Comparison of ENCODE assay signal across 8 cellular contexts in genomic region chr4:77820836-77821561, GRCh38. TPM values are rescaled to one million over a fixed set of nuclear protein-coding genes. Genes with fewer than 3 reads are reported as not detected.
A peak's percentile ranks its signal among the peaks of the same experiment; 100 is the strongest.
DNase-seq lines count a peak whose midpoint lies in the region; ATAC-seq, FAIRE-seq and TF ChIP-seq lines count a peak whose summit lies in the region.

No MANE protein-coding gene starts in this region.

- H3K4me2 ChIP-seq in keratinocyte (ENCODE audit: control insufficient read depth, extremely low read depth, insufficient read depth, low read depth, low read length): peak overlapping the region; percentile 87

- peaks cover 0 to 6% (median 0%) of the 10 kb centered on the region in 7 donors for H3K9me3 Mint-ChIP-seq in CD4-positive, CD25-positive, alpha-beta regulatory T cell

- H3K36me3 Mint-ChIP-seq in CD4-positive, CD25-positive, alpha-beta regulatory T cell: peaks cover 11% of the 10 kb centered on the region

- intact Hi-C loops in adrenal gland (cut with DNase I): loop anchor here in 1 of 2 donors (10.0 kb wide), 1 partner anchor 196 kb away; no protein-coding TSS in a partner anchor

- TF ChIP-seq POLR2A in adrenal gland (IDR thresholded peaks at IDR 0.05): no peak

- H3K27ac Mint-ChIP-seq in CD4-positive, CD25-positive, alpha-beta regulatory T cell: peak overlapping the region; percentile 97 to 100 (median 99)

- H3K9me1 ChIP-seq in keratinocyte (ENCODE audit: control insufficient read depth, extremely low read depth, insufficient read depth, low read length): no peaks in the 10 kb centered on the region

- no peaks in the 10 kb centered on the region for H3K9me3 ChIP-seq in CD4-positive, CD25-positive, alpha-beta regulatory T cell (ENCODE audit: control insufficient read depth in 2 of 2, low read length in 2 of 2)
- no peaks in the 10 kb centered on the region for H3K9me3 ChIP-seq in HUES6 (ENCODE audit: control insufficient read depth, insufficient read depth, low read depth, low read length)
- H3K9me3 ChIP-seq in adrenal gland (replicated peaks in 1 of 3): no peaks in the 10 kb centered on the region
- H3K9me3 ChIP-seq in keratinocyte (ENCODE audit: control insufficient read depth, low read depth, low read length): no peaks in the 10 kb centered on the region

- no peaks in the 10 kb centered on the region for H3K36me3 ChIP-seq in CD4-positive, CD25-positive, alpha-beta regulatory T cell (ENCODE audit: control insufficient read depth, insufficient read depth, low read length)
- H3K36me3 ChIP-seq in HUES6 (ENCODE audit: control insufficient read depth, insufficient read depth, low read length) (no peaks in the 10 kb centered on the region), adrenal gland (replicated peaks in 1 of 2) (no peaks in the 10 kb centered on the region), keratinocyte (ENCODE audit: control insufficient read depth in 2 of 2, extremely low read depth in 1 of 2, insufficient read depth in 2 of 2, low read length in 2 of 2) (no peaks in the 10 kb centered on the region)

- H3K27me3 ChIP-seq in CD4-positive, CD25-positive, alpha-beta regulatory T cell (ENCODE audit: control insufficient read depth, insufficient read depth, low read length): no peaks in the 10 kb centered on the region
- H3K27me3 ChIP-seq in HUES6 (ENCODE audit: control insufficient read depth, insufficient read depth, low read length) (no peaks in the 10 kb centered on the region; the same call in 1 of the 2 replicates), adrenal gland (no peaks in the 10 kb centered on the region), keratinocyte (ENCODE audit: control insufficient read depth, extremely low read depth, insufficient read depth, low read length) (no peaks in the 10 kb centered on the region)

- peak overlapping the region; percentile 94 for H3K4me3 ChIP-seq in CD4-positive, CD25-positive, alpha-beta regulatory T cell (ENCODE audit: low read depth, low read length)
- H3K4me3 ChIP-seq in HUES6 (ENCODE audit: low read depth, low read length) (peak overlapping the region; percentile 100), adrenal gland (peak overlapping the region in 3 of 4 donors; percentile 21 to 96 (median 81)), keratinocyte (ENCODE audit: control insufficient read depth in 2 of 3, extremely low read depth in 1 of 3, insufficient read depth in 2 of 3, low read depth in 1 of 3, low read length in 3 of 3) (peak overlapping the region; percentile 82 to 93 (median 86))

- peak overlapping the region; percentile 95 to 99 (median 96) for H3K4me3 Mint-ChIP-seq in CD4-positive, CD25-positive, alpha-beta regulatory T cell

- WGBS in adrenal gland, 4 donors: 14 to 28% (median 19%) methylated on average over 7 of the region's 7 CpGs

- H4K20me1 ChIP-seq in keratinocyte (ENCODE audit: control insufficient read depth, extremely low read depth, insufficient read depth, low read length): no peaks in the 10 kb centered on the region

- TF ChIP-seq CTCF in adrenal gland (IDR thresholded peaks at IDR 0.05): peak in 1 of 6 experiments; percentile 9
- TF ChIP-seq CTCF in keratinocyte (optimal IDR thresholded peaks at IDR 0.05 in 1 of 3, IDR thresholded peaks at IDR 0.05 in 1 of 3, conservative IDR thresholded peaks at IDR 0.05 in 1 of 3; ENCODE audit: extremely low read depth in 1 of 3, insufficient read depth in 2 of 3, low read length in 3 of 3): no peak

- peak overlapping the region; percentile 84 for H3K9ac ChIP-seq in HUES6 (ENCODE audit: low read length)
- peak overlapping the region; percentile 92 for H3K9ac ChIP-seq in keratinocyte (ENCODE audit: control insufficient read depth, extremely low read depth, insufficient read depth, low read length)

- dilution Hi-C loops in keratinocyte (cut with MboI; ENCODE audit: extremely low pct_ligation_motif_present, low sequenced_read_pairs): no loop called here

- H3K79me2 ChIP-seq in keratinocyte (ENCODE audit: control insufficient read depth, insufficient read depth, low read length): peaks cover 23% of the 10 kb centered on the region

- no peak for ATAC-seq in CD4-positive, CD25-positive, alpha-beta regulatory T cell (ENCODE audit: low read depth in 2 of 2)
- peak; percentile 7 for ATAC-seq in stimulated activated naive CD8-positive, alpha-beta T cell treated with anti-CD3 and anti-CD28 coated beads, Interleukin-15, Interleukin-2, amounts not matched to agents 100 U/mL and 50 U/mL, for 24 hours

- peaks cover 13% of the 10 kb centered on the region for H3K27me3 Mint-ChIP-seq in CD4-positive, CD25-positive, alpha-beta regulatory T cell

- DNase-seq in CD4-positive, CD25-positive, alpha-beta regulatory T cell: peak in 1 of 3 donors; percentile 41
- DNase-seq in adrenal gland (peak in 2 of 7 donors; percentile 14 to 27), keratinocyte (ENCODE audit: low read depth, low spot score) (no peak), KG1 (lab: John Stamatoyannopoulos, UW) (no peak), NCI-H2029 (lab: John Stamatoyannopoulos, UW) (no peak)
- DNase-seq in stimulated activated naive CD8-positive, alpha-beta T cell treated with anti-CD3 and anti-CD28 coated beads, Interleukin-15, Interleukin-2, amounts not matched to agents 100 U/mL and 50 U/mL, for 24 hours: no peak
- no peak for DNase-seq in stimulated activated CD4-positive, alpha-beta T cell treated with anti-CD3 and anti-CD28 coated beads, Interleukin-2, amount 100 ng/mL, for 24 hours

- H3K27ac ChIP-seq in CD4-positive, CD25-positive, alpha-beta regulatory T cell (ENCODE audit: insufficient read depth, low read length, poor library complexity, severe bottlenecking): peak overlapping the region; percentile 99
- H3K27ac ChIP-seq in HUES6 (ENCODE audit: low read depth, low read length): no peak overlapping the region
- peak overlapping the region; percentile 82 to 99 (median 97) for H3K27ac ChIP-seq in adrenal gland
- H3K27ac ChIP-seq in keratinocyte (ENCODE audit: control insufficient read depth, insufficient read depth, low read length): peak overlapping the region; percentile 91

- peak; percentile 23 for FAIRE-seq in keratinocyte (lab: Jason Lieb, UNC)

- H3K4me1 Mint-ChIP-seq in CD4-positive, CD25-positive, alpha-beta regulatory T cell: peaks cover 24 to 59% (median 37%) of the 10 kb centered on the region in 4 donors

- peaks cover 45% of the 10 kb centered on the region for H3K4me1 ChIP-seq in CD4-positive, CD25-positive, alpha-beta regulatory T cell (ENCODE audit: control insufficient read depth, insufficient read depth, low read length, poor library complexity, severe bottlenecking)
- H3K4me1 ChIP-seq in HUES6 (ENCODE audit: control insufficient read depth, insufficient read depth, low read length) (0 out of 2 replicates have a peak, but pooled peaks cover 3% of the 10 kb centered on the region), adrenal gland (replicated peaks in 1 of 2) (peaks cover 10 to 36% of the 10 kb centered on the region in 2 donors), keratinocyte (ENCODE audit: control insufficient read depth, extremely low read depth, insufficient read depth, low read length) (peaks cover 19% of the 10 kb centered on the region)

- H2AFZ ChIP-seq in keratinocyte (ENCODE audit: control insufficient read depth, low read length): peak overlapping the region; percentile 88

RNA-seq across cellular contexts. Expression of gene CNOT6L, which starts 1.8 kb away (rescaled TPM):
- 237 TPM for total RNA-seq in CD4-positive, CD25-positive, alpha-beta regulatory T cell
- 10 to 100 TPM; 44.1 to 55.5 (median 51.2) TPM for polyA plus RNA-seq in CD4-positive, CD25-positive, alpha-beta regulatory T cell
- 10 to 100 TPM; 12.1 to 50.9 (median 42.1) TPM for total RNA-seq in adrenal gland
- polyA plus RNA-seq in adrenal gland: 10 to 100 TPM in 1 of 3 donors, 1 to 10 TPM in 2; 4.0 to 20.2 (median 4.8) TPM
- polyA plus RNA-seq in keratinocyte: 6.5 to 12.0 TPM (median 9.5 TPM) in 3 replicates
- 15.3 TPM for polyA plus RNA-seq in keratinocyte (2011; ENCODE audit: low read depth)
- polyA plus RNA-seq in keratinocyte (2011; cell fraction: cytosol; rRNA removed): 5.9 and 11.9 TPM in 2 replicates
- polyA plus RNA-seq in keratinocyte (2011; cell fraction: nucleus; rRNA removed): 9.5 and 11.4 TPM in 2 replicates
- 10.7 and 14.2 TPM in 2 replicates for polyA plus RNA-seq in keratinocyte (2012; ENCODE audit: low replicate concordance)
- polyA minus RNA-seq in keratinocyte: 21.6 to 49.1 TPM (median 22.3 TPM) in 3 replicates
- 8.2 TPM for polyA minus RNA-seq in keratinocyte (2011; cell fraction: cytosol; rRNA and poly(A)+ RNA removed)
- 11.7 and 27.5 TPM in 2 replicates for polyA minus RNA-seq in keratinocyte (2011; cell fraction: nucleus; rRNA and poly(A)+ RNA removed)

RNA-seq across cellular contexts. Expression of gene MRPL1, which starts 41.6 kb away (rescaled TPM):
- total RNA-seq in CD4-positive, CD25-positive, alpha-beta regulatory T cell: 31.3 TPM
- polyA plus RNA-seq in CD4-positive, CD25-positive, alpha-beta regulatory T cell: 10 to 100 TPM; 32.0 to 36.8 (median 33.7) TPM
- total RNA-seq in adrenal gland: 10 to 100 TPM; 14.3 to 35.1 (median 24.6) TPM
- polyA plus RNA-seq in adrenal gland: 10 to 100 TPM; 36.7 to 49.4 (median 42.4) TPM
- 30.7 to 71.4 TPM (median 31.6 TPM) in 3 replicates for polyA plus RNA-seq in keratinocyte
- polyA plus RNA-seq in keratinocyte (2011; ENCODE audit: low read depth): 10.2 TPM
- polyA plus RNA-seq in keratinocyte (2011; cell fraction: cytosol; rRNA removed): 32.6 and 45.4 TPM in 2 replicates
- 18.6 and 32.0 TPM in 2 replicates for polyA plus RNA-seq in keratinocyte (2011; cell fraction: nucleus; rRNA removed)
- 20.1 and 35.7 TPM in 2 replicates for polyA plus RNA-seq in keratinocyte (2012; ENCODE audit: low replicate concordance)
- 2.2 to 14.3 TPM (median 6.2 TPM) in 3 replicates for polyA minus RNA-seq in keratinocyte
- 13.6 TPM for polyA minus RNA-seq in keratinocyte (2011; cell fraction: cytosol; rRNA and poly(A)+ RNA removed)
- 2.4 and 10.4 TPM in 2 replicates for polyA minus RNA-seq in keratinocyte (2011; cell fraction: nucleus; rRNA and poly(A)+ RNA removed)
